Comparison of ENCODE assay signal across 3 cellular contexts in genomic region chrX:133991057-133991456, GRCh38. TPM values are rescaled to one million over a fixed set of nuclear protein-coding genes. Genes with fewer than 3 reads are reported as not detected.
"Had no signal": no experiment of that assay in that cellular context is flagged by ENCODE, and none has a peak within 500 bp of the region (broad histone marks: within the 10 kb centered on the region; RNA-seq: fewer than 3 reads in every experiment).

No MANE protein-coding gene starts in this region.

RNA-seq across cellular contexts. Expression of gene GPC3, which starts 5.7 kb away (rescaled TPM):
- total RNA-seq: OCI-LY7, PC-3, PC-9 had no signal
